In the genomic region with DNA sequence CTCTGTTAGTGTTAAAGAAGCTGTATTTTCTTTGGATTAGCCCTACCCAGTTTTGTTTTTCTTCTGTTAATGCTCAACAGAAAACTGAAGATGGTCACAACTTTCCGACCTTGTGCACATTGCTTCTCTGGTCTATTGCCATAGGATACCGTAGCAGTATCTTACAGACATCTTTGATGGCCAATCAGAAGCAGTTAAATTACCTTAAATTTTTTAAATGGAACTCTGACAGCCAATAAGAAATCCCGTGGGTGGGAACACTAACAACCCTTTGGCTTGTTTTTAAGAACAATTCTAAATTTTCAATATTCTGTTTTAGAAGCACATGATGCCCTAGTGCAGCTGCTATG, we compare ENCODE assay signal across 8 cellular contexts. TPM values are rescaled to one million over a fixed set of nuclear protein-coding genes. Genes with fewer than 3 reads are reported as not detected.
DNase-seq lines count a peak whose midpoint lies in the region; TF ChIP-seq lines count a peak whose summit lies in the region.

No MANE protein-coding gene starts in this region.

- no peaks in the 10 kb centered on the region for H3K27me3 Mint-ChIP-seq in T-helper 1 cell treated with Interleukin-12 subunit alpha and Interleukin-12 subunit beta and Interleukin-4 antibody, amounts not matched to agents 30 μg/mL and 1 μg/mL, for 36 hours (ENCODE audit: low read depth)
- H3K27me3 Mint-ChIP-seq in T-helper 2 cell treated with Interferon-gamma antibody and Interleukin-4, amounts not matched to agents 5 μg/mL and 100 μg/mL, for 36 hours (ENCODE audit: low read depth) = no peaks in the 10 kb centered on the region
- H3K27me3 Mint-ChIP-seq in neural progenitor cell (ENCODE audit: insufficient read depth, low read depth) = no peaks in the 10 kb centered on the region

- H3K27ac ChIP-seq in MM.1S (ENCODE audit: low read length) (peak overlapping the region; percentile 60; the same call in 1 of the 2 replicates), neural progenitor cell (peak overlapping the region; percentile 73)

- peak overlapping the region; percentile 24; the same call in 1 of the 2 replicates for H2AFZ ChIP-seq in MM.1S (ENCODE audit: low read length)
- peak overlapping the region; percentile 98 for H2AFZ ChIP-seq in neural progenitor cell (replicated peaks)

- H3K27ac Mint-ChIP-seq in T-helper 1 cell treated with Interleukin-12 subunit alpha and Interleukin-12 subunit beta and Interleukin-4 antibody, amounts not matched to agents 30 μg/mL and 1 μg/mL, for 36 hours = peak overlapping the region; percentile 87
- H3K27ac Mint-ChIP-seq in T-helper 2 cell treated with Interferon-gamma antibody and Interleukin-4, amounts not matched to agents 5 μg/mL and 100 μg/mL, for 36 hours = peak overlapping the region; percentile 91
- peak overlapping the region; percentile 100 for H3K27ac Mint-ChIP-seq in neural progenitor cell

- H3F3A ChIP-seq in MM.1S (ENCODE audit: insufficient read depth, low read length) (peaks cover 7% of the 10 kb centered on the region), neural progenitor cell (ENCODE audit: low read depth) (no peaks in the 10 kb centered on the region)

- H3K9me3 ChIP-seq in MM.1S (replicated peaks; ENCODE audit: insufficient read depth, low read length) (no peaks in the 10 kb centered on the region), neural progenitor cell (ENCODE audit: low read depth) (no peaks in the 10 kb centered on the region)

- DNase-seq in T-helper 1 cell (no peak), HCEC 1CT (peak; percentile 90), MM.1S (peak; percentile 87), fibroblast of peridontal ligament (ENCODE audit: extremely low read depth) (peak; percentile 96), neural progenitor cell (ENCODE audit: low spot score) (peak; percentile 89), RKO (ENCODE audit: low spot score) (no peak)
- no peak for DNase-seq in T-helper 2 cell treated with Interferon-gamma antibody and Interleukin-4, amounts not matched to agents 5 μg/mL and 100 μg/mL, for 36 hours (ENCODE audit: low spot score)

- H3K27me3 ChIP-seq in MM.1S (replicated peaks; ENCODE audit: insufficient read depth, low read length) = no peaks in the 10 kb centered on the region
- no peaks in the 10 kb centered on the region for H3K27me3 ChIP-seq in neural progenitor cell

- H4K20me1 ChIP-seq in MM.1S (ENCODE audit: insufficient read depth, low read length) (no peaks in the 10 kb centered on the region), neural progenitor cell (ENCODE audit: low read depth) (peaks cover 9% of the 10 kb centered on the region)

- H3K4me3 Mint-ChIP-seq in T-helper 1 cell treated with Interleukin-12 subunit alpha and Interleukin-12 subunit beta and Interleukin-4 antibody, amounts not matched to agents 30 μg/mL and 1 μg/mL, for 36 hours = peak overlapping the region; percentile 89
- peak overlapping the region; percentile 90 for H3K4me3 Mint-ChIP-seq in T-helper 2 cell treated with Interferon-gamma antibody and Interleukin-4, amounts not matched to agents 5 μg/mL and 100 μg/mL, for 36 hours
- peak overlapping the region; percentile 99 for H3K4me3 Mint-ChIP-seq in neural progenitor cell

- no peaks in the 10 kb centered on the region for H3K9me3 Mint-ChIP-seq in T-helper 1 cell treated with Interleukin-12 subunit alpha and Interleukin-12 subunit beta and Interleukin-4 antibody, amounts not matched to agents 30 μg/mL and 1 μg/mL, for 36 hours
- H3K9me3 Mint-ChIP-seq in T-helper 2 cell treated with Interferon-gamma antibody and Interleukin-4, amounts not matched to agents 5 μg/mL and 100 μg/mL, for 36 hours = no peaks in the 10 kb centered on the region
- H3K9me3 Mint-ChIP-seq in neural progenitor cell = no peaks in the 10 kb centered on the region

- H3K79me2 ChIP-seq in MM.1S (ENCODE audit: low read length) (peaks cover 88% of the 10 kb centered on the region), neural progenitor cell (ENCODE audit: low read depth) (peaks cover 93% of the 10 kb centered on the region)

- H3K36me3 ChIP-seq in MM.1S (replicated peaks; ENCODE audit: insufficient read depth, low read length) (no peaks in the 10 kb centered on the region), neural progenitor cell (no peaks in the 10 kb centered on the region)

- peak overlapping the region; percentile 48; the same call in 1 of the 2 replicates for H3K9ac ChIP-seq in MM.1S (ENCODE audit: low read length)
- H3K9ac ChIP-seq in neural progenitor cell = no peak overlapping the region

- H3K4me2 ChIP-seq in MM.1S (ENCODE audit: low read depth, low read length) (peak overlapping the region; percentile 62), neural progenitor cell (peak overlapping the region; percentile 97)

- H3K4me1 ChIP-seq in MM.1S (ENCODE audit: low read length) = peaks cover 36% of the 10 kb centered on the region
- H3K4me1 ChIP-seq in neural progenitor cell = peaks cover 17% of the 10 kb centered on the region

- TF ChIP-seq CTCF in MM.1S (IDR thresholded peaks at IDR 0.05; ENCODE audit: low read length) (no peak), neural progenitor cell (IDR thresholded peaks at IDR 0.05) (no peak)

- H3K4me3 ChIP-seq in MM.1S (ENCODE audit: low read length) (peak overlapping the region; percentile 66), neural progenitor cell (peak overlapping the region; percentile 75)

- H3K4me1 Mint-ChIP-seq in T-helper 1 cell treated with Interleukin-12 subunit alpha and Interleukin-12 subunit beta and Interleukin-4 antibody, amounts not matched to agents 30 μg/mL and 1 μg/mL, for 36 hours (ENCODE audit: low read depth) = peaks cover 58% of the 10 kb centered on the region
- H3K4me1 Mint-ChIP-seq in T-helper 2 cell treated with Interferon-gamma antibody and Interleukin-4, amounts not matched to agents 5 μg/mL and 100 μg/mL, for 36 hours (ENCODE audit: low read depth) = peaks cover 50% of the 10 kb centered on the region
- H3K4me1 Mint-ChIP-seq in neural progenitor cell = peaks cover 37% of the 10 kb centered on the region

- no peaks in the 10 kb centered on the region for H3K9me2 ChIP-seq in MM.1S (replicated peaks; ENCODE audit: insufficient read depth, low read length)

- peaks cover 19% of the 10 kb centered on the region for H3K36me3 Mint-ChIP-seq in T-helper 1 cell treated with Interleukin-12 subunit alpha and Interleukin-12 subunit beta and Interleukin-4 antibody, amounts not matched to agents 30 μg/mL and 1 μg/mL, for 36 hours (ENCODE audit: low read depth)
- H3K36me3 Mint-ChIP-seq in T-helper 2 cell treated with Interferon-gamma antibody and Interleukin-4, amounts not matched to agents 5 μg/mL and 100 μg/mL, for 36 hours (ENCODE audit: low read depth) = peaks cover 20% of the 10 kb centered on the region
- peaks cover 5% of the 10 kb centered on the region for H3K36me3 Mint-ChIP-seq in neural progenitor cell

RNA-seq across cellular contexts. Expression of gene NFYC, which starts 17.2 kb away (rescaled TPM):
- total RNA-seq in neural progenitor cell (ENCODE audit: low replicate concordance) = 38.0 and 61.3 TPM in 2 replicates

RNA-seq across cellular contexts. Expression of gene RIMS3, which starts 43.2 kb away (rescaled TPM):
- 17.2 and 27.1 TPM in 2 replicates for total RNA-seq in neural progenitor cell (ENCODE audit: low replicate concordance)

Comparison
In these comparisons a context has a peak if more than half of its experiments do, and no peak if none do; other contexts are left out.
1. DNase-seq: peak in HCEC 1CT (single experiment), MM.1S (single experiment), fibroblast of peridontal ligament (single experiment) and neural progenitor cell (single experiment); none in T-helper 1 cell (0 of 5), T-helper 2 cell treated with Interferon-gamma antibody and Interleukin-4, amounts not matched to agents 5 μg/mL and 100 μg/mL, for 36 hours (single experiment) and RKO (single experiment).
2. Peak in every context shown above with its lines, with median percentiles within 50 percentile points of each other: H3K27ac Mint-ChIP-seq and H3K4me3 Mint-ChIP-seq.